Comparison of ENCODE assay signal across 28 cellular contexts in the genomic region with DNA sequence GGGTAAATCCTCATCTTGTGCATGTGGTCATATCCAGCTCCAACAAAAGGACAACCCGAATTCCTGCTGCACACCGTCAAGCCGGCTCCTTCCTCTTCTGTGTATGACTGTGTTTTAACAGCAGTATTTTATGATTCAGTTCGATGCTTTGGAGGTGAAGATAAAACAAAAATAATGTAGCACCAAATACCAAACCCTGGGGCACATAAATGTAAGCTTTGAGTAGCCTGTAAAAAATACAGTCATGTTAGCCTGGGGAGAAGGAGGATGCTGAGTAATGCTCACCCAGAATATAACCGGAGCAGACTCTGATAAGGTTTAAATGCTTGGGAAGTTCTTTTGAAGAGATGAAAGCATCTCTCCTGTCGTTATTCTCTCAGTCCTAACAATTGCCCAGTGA.
"Had no signal": no experiment of that assay in that cellular context is flagged by ENCODE, and none has a peak within 500 bp of the region (broad histone marks: within the 10 kb centered on the region; RNA-seq: fewer than 3 reads in every experiment).

No MANE protein-coding gene starts in this region.

- H3K9me3 ChIP-seq: gastroesophageal sphincter, heart left ventricle, left lung, stomach, thyroid gland, vagina had no signal

- H3K4me3 Mint-ChIP-seq: naive thymus-derived CD4-positive, alpha-beta T cell; nephron; neural progenitor cell; stimulated activated effector memory CD8-positive, alpha-beta T cell treated with anti-CD3 and anti-CD28 coated beads, Interleukin-12 subunit alpha, Interleukin-12 subunit beta, amount 100 ng/mL, for 72 hours had no signal

- H3K36me3 Mint-ChIP-seq: naive thymus-derived CD4-positive, alpha-beta T cell; neural progenitor cell; stimulated activated effector memory CD8-positive, alpha-beta T cell treated with anti-CD3 and anti-CD28 coated beads, Interleukin-12 subunit alpha, Interleukin-12 subunit beta, amount 100 ng/mL, for 72 hours had no signal

- H3K27me3 ChIP-seq: dorsolateral prefrontal cortex, gastroesophageal sphincter, hepatocyte, left lung, neural progenitor cell, stomach, thyroid gland, vagina had no signal

- H3K4me2 ChIP-seq: hepatocyte, neural progenitor cell, smooth muscle cell had no signal

- H3K9me3 Mint-ChIP-seq: neural progenitor cell; stimulated activated effector memory CD8-positive, alpha-beta T cell treated with anti-CD3 and anti-CD28 coated beads, Interleukin-12 subunit alpha, Interleukin-12 subunit beta, amount 100 ng/mL, for 72 hours had no signal

- DNase-seq: dorsolateral prefrontal cortex; effector CD4-positive, alpha-beta T cell; foreskin fibroblast; heart left ventricle; left cardiac atrium; left lung; mesendoderm; midbrain; naive thymus-derived CD4-positive, alpha-beta T cell; stimulated activated CD4-positive, alpha-beta T cell treated with anti-CD3 and anti-CD28 coated beads, Interleukin-12 subunit alpha, Interleukin-12 subunit beta, amount 100 ng/mL, for 4 hours; stimulated activated CD4-positive, alpha-beta T cell treated with anti-CD3 and anti-CD28 coated beads, Interleukin-2, amount 100 ng/mL, for 24 hours; stimulated activated CD4-positive, alpha-beta T cell treated with anti-CD3 and anti-CD28 coated beads, Interleukin-4, amount 100 ng/mL, for 24 hours; stimulated activated naive CD4-positive, alpha-beta T cell treated with Interleukin-2 at 50 U/mL for 16 hours; stomach; thyroid gland; trophoblast cell had no signal

- H3K79me2 ChIP-seq: hepatocyte, parathyroid adenoma had no signal

- H3K27ac ChIP-seq: epithelial cell of prostate, gastroesophageal sphincter, heart left ventricle, hepatocyte, left lung, neural progenitor cell, parathyroid adenoma, stomach, thyroid gland, vagina had no signal

- H2AFZ ChIP-seq: hepatocyte, parathyroid adenoma had no signal

- H3K4me3 ChIP-seq: dorsolateral prefrontal cortex, gastroesophageal sphincter, heart left ventricle, hepatocyte, left lung, neural progenitor cell, smooth muscle cell, stomach, thyroid gland, vagina had no signal

- H3K4me1 ChIP-seq: gastroesophageal sphincter, heart left ventricle, left lung, neural progenitor cell, parathyroid adenoma, stomach, thyroid gland, vagina had no signal

- H3K36me3 ChIP-seq: gastroesophageal sphincter, heart left ventricle, left lung, neural progenitor cell, stomach, thyroid gland, vagina had no signal

- H3K4me1 Mint-ChIP-seq: naive thymus-derived CD4-positive, alpha-beta T cell; neural progenitor cell; stimulated activated effector memory CD8-positive, alpha-beta T cell treated with anti-CD3 and anti-CD28 coated beads, Interleukin-12 subunit alpha, Interleukin-12 subunit beta, amount 100 ng/mL, for 72 hours had no signal

- ATAC-seq: esophagus mucosa; gastroesophageal sphincter; heart left ventricle; left cardiac atrium; left lung; naive thymus-derived CD4-positive, alpha-beta T cell; sciatic nerve; stimulated activated effector memory CD8-positive, alpha-beta T cell treated with anti-CD3 and anti-CD28 coated beads, Interleukin-12 subunit alpha, Interleukin-12 subunit beta, amount 100 ng/mL, for 72 hours had no signal

- H3K27ac Mint-ChIP-seq: naive thymus-derived CD4-positive, alpha-beta T cell; nephron; neural progenitor cell; progenitor cell of endocrine pancreas; stimulated activated effector memory CD8-positive, alpha-beta T cell treated with anti-CD3 and anti-CD28 coated beads, Interleukin-12 subunit alpha, Interleukin-12 subunit beta, amount 100 ng/mL, for 72 hours had no signal

- H3K27me3 Mint-ChIP-seq: progenitor cell of endocrine pancreas had no signal

- H3K9ac ChIP-seq: neural progenitor cell, parathyroid adenoma had no signal
